In genomic region chr10:133277277-133277992, GRCh38 we compare ENCODE assay signal across 16 cellular contexts. TPM values are rescaled to one million over a fixed set of nuclear protein-coding genes. Genes with fewer than 3 reads are reported as not detected.
DNase-seq lines count a peak whose midpoint lies in the region; TF ChIP-seq lines count a peak whose summit lies in the region.
"Had no signal": no experiment of that assay in that cellular context is flagged by ENCODE, and none has a peak within 500 bp of the region (broad histone marks: within the 10 kb centered on the region; RNA-seq: fewer than 3 reads in every experiment).

No MANE protein-coding gene starts in this region.

- H3K27me3 Mint-ChIP-seq in activated CD4-positive, alpha-beta T cell treated with anti-CD3 and anti-CD28 coated beads, Interleukin-2, amount 10 ng/mL, durations not matched to agents 7 days and 5 days = no peaks in the 10 kb centered on the region
- no peaks in the 10 kb centered on the region for H3K27me3 Mint-ChIP-seq in progenitor cell of endocrine pancreas

- H3K36me3 Mint-ChIP-seq in activated CD4-positive, alpha-beta T cell treated with anti-CD3 and anti-CD28 coated beads, Interleukin-2, amount 10 ng/mL, durations not matched to agents 7 days and 5 days (ENCODE audit: low read depth) = peaks cover 17% of the 10 kb centered on the region
- H3K36me3 Mint-ChIP-seq in progenitor cell of endocrine pancreas (ENCODE audit: insufficient read depth) = no peaks in the 10 kb centered on the region

- peaks cover 35% of the 10 kb centered on the region for H3K4me1 Mint-ChIP-seq in activated CD4-positive, alpha-beta T cell treated with anti-CD3 and anti-CD28 coated beads, Interleukin-2, amount 10 ng/mL, durations not matched to agents 7 days and 5 days
- peaks cover 24% of the 10 kb centered on the region for H3K4me1 Mint-ChIP-seq in progenitor cell of endocrine pancreas (ENCODE audit: low read depth)

- TF ChIP-seq POLR2A in NB4 (IDR thresholded peaks at IDR 0.05; ENCODE audit: extremely low read depth, insufficient read length) = no peak

- CTCF ChIA-PET in activated CD4-positive, alpha-beta T cell treated with anti-CD3 and anti-CD28 coated beads, Interleukin-2, amount 10 ng/mL, durations not matched to agents 7 days and 5 days (lab: Charles Lee) = interaction anchor here (2.7 to 2.9 kb wide), 2 partner anchors 18 to 30 kb away, joined by 11 to 14 read pairs; no protein-coding TSS in a partner anchor

- no peak for DNase-seq in activated CD4-positive, alpha-beta T cell treated with anti-CD3 and anti-CD28 coated beads, Interleukin-2, amount 10 ng/mL, durations not matched to agents 7 days and 5 days
- no peak for DNase-seq in activated CD4-positive, alpha-beta T cell treated with anti-CD3 and anti-CD28 coated beads, Interleukin-2, amount 50 U/mL, for 48 hours
- peak; percentile 59 for DNase-seq in NB4 (ENCODE audit: low read depth)
- no peak for DNase-seq in epithelial cell of prostate (ENCODE audit: low read depth, low spot score)
- no peak for DNase-seq in progenitor cell of endocrine pancreas (ENCODE audit: low spot score, unreplicated experiment)
- no peak for DNase-seq in stimulated activated CD4-positive, alpha-beta T cell treated with anti-CD3 and anti-CD28 coated beads, Interleukin-4, amount 100 ng/mL, for 1 hour
- DNase-seq in stimulated activated CD4-positive, alpha-beta T cell treated with anti-CD3 and anti-CD28 coated beads, Interleukin-4, amount 100 ng/mL, for 4 hours = no peak
- no peak for DNase-seq in DMS 273 (lab: John Stamatoyannopoulos, UW; ENCODE audit: unreplicated experiment)
- DNase-seq: GOT3, NCI-H446 had no signal

- POLR2A ChIA-PET in activated CD4-positive, alpha-beta T cell treated with anti-CD3 and anti-CD28 coated beads, Interleukin-2, amount 10 ng/mL, durations not matched to agents 7 days and 5 days (lab: Charles Lee) = interaction anchor here (1.0 kb wide), 1 partner anchor 18 kb away, joined by 4 read pairs; no protein-coding TSS in a partner anchor

- no peak for TF ChIP-seq CTCF in NB4 (IDR thresholded peaks at IDR 0.05; ENCODE audit: low read depth, low read length)
- TF ChIP-seq CTCF in progenitor cell of endocrine pancreas (IDR thresholded peaks at IDR 0.05; ENCODE audit: unreplicated experiment) = no peak

- H3K27ac Mint-ChIP-seq in activated CD4-positive, alpha-beta T cell treated with anti-CD3 and anti-CD28 coated beads, Interleukin-2, amount 10 ng/mL, durations not matched to agents 7 days and 5 days = peak overlapping the region; percentile 96
- H3K27ac Mint-ChIP-seq in progenitor cell of endocrine pancreas = peak overlapping the region; percentile 96

- peak overlapping the region; percentile 87 for H3K4me3 Mint-ChIP-seq in activated CD4-positive, alpha-beta T cell treated with anti-CD3 and anti-CD28 coated beads, Interleukin-2, amount 10 ng/mL, durations not matched to agents 7 days and 5 days
- H3K4me3 Mint-ChIP-seq in progenitor cell of endocrine pancreas (ENCODE audit: low read depth) = peak overlapping the region; percentile 19

- H3K27ac ChIP-seq in epithelial cell of prostate = peak overlapping the region; percentile 90
- H3K27ac ChIP-seq: parathyroid adenoma had no signal

- no peak overlapping the region for H3K4me3 ChIP-seq in NB4 (ENCODE audit: low read depth, low read length)

- H3K9me3 Mint-ChIP-seq in activated CD4-positive, alpha-beta T cell treated with anti-CD3 and anti-CD28 coated beads, Interleukin-2, amount 10 ng/mL, durations not matched to agents 7 days and 5 days = no peaks in the 10 kb centered on the region
- H3K9me3 Mint-ChIP-seq in progenitor cell of endocrine pancreas (ENCODE audit: low read depth) = no peaks in the 10 kb centered on the region

RNA-seq across cellular contexts. Expression of gene ADAM8, which starts 0.8 kb away (rescaled TPM):
- 100 to 1,000 TPM; 123 to 153 TPM for total RNA-seq in activated CD4-positive, alpha-beta T cell treated with anti-CD3 and anti-CD28 coated beads, Interleukin-2, amount 10 ng/mL, durations not matched to agents 7 days and 5 days
- total RNA-seq in progenitor cell of endocrine pancreas = 13.7 and 16.3 TPM in 2 replicates

RNA-seq across cellular contexts. Expression of gene TUBGCP2, which starts 31.2 kb away (rescaled TPM):
- 10 to 100 TPM; 52.4 to 54.2 TPM for total RNA-seq in activated CD4-positive, alpha-beta T cell treated with anti-CD3 and anti-CD28 coated beads, Interleukin-2, amount 10 ng/mL, durations not matched to agents 7 days and 5 days
- 63.2 and 77.0 TPM in 2 replicates for total RNA-seq in progenitor cell of endocrine pancreas

RNA-seq across cellular contexts. Expression of gene ZNF511, which starts 31.3 kb away (rescaled TPM):
- total RNA-seq in activated CD4-positive, alpha-beta T cell treated with anti-CD3 and anti-CD28 coated beads, Interleukin-2, amount 10 ng/mL, durations not matched to agents 7 days and 5 days = 10 to 100 TPM; 54.5 to 59.7 TPM
- 54.2 and 56.8 TPM in 2 replicates for total RNA-seq in progenitor cell of endocrine pancreas

RNA-seq across cellular contexts. Expression of gene VENTX, which starts 39.8 kb away (rescaled TPM):
- total RNA-seq in activated CD4-positive, alpha-beta T cell treated with anti-CD3 and anti-CD28 coated beads, Interleukin-2, amount 10 ng/mL, durations not matched to agents 7 days and 5 days = not detected
- 1.2 TPM in 2 replicates for total RNA-seq in progenitor cell of endocrine pancreas
- total RNA-seq: A673; activated CD8-positive, alpha-beta memory T cell treated with anti-CD3 and anti-CD28 coated beads for 36 hours; kidney epithelial cell; SK-MEL-5; urinary bladder had no signal

RNA-seq across cellular contexts. Expression of gene UTF1, which starts 47.4 kb away (rescaled TPM):
- not detected for total RNA-seq in activated CD4-positive, alpha-beta T cell treated with anti-CD3 and anti-CD28 coated beads, Interleukin-2, amount 10 ng/mL, durations not matched to agents 7 days and 5 days
- not detected in 2 replicates for total RNA-seq in progenitor cell of endocrine pancreas
- total RNA-seq: A673; activated CD8-positive, alpha-beta memory T cell treated with anti-CD3 and anti-CD28 coated beads for 36 hours; kidney epithelial cell; SK-MEL-5; urinary bladder had no signal
